In genomic region chr1:145962157-145963102, GRCh38 we compare ENCODE assay signal across 8 cellular contexts. TPM values are rescaled to one million over a fixed set of nuclear protein-coding genes. Genes with fewer than 3 reads are reported as not detected.
DNase-seq lines count a peak whose midpoint lies in the region; ATAC-seq, FAIRE-seq and TF ChIP-seq lines count a peak whose summit lies in the region.

No MANE protein-coding gene starts in this region.

- no peak for FAIRE-seq in GM19239 (lab: Jason Lieb, UNC)

- DNase-seq in GM23248 (peak; percentile 67), SHP77 treated with DMSO at 0.1 percent for 48 hours (lab: John Stamatoyannopoulos, UW) (peak; percentile 62), breast epithelium (ENCODE audit: low spot score in 2 of 2) (no peak), left kidney (ENCODE audit: low read depth, low spot score) (peak; percentile 21), GM19239 (ENCODE audit: insufficient read length, low spot score) (no peak), NCI-H2171 treated with DMSO at 0.1 percent for 48 hours (lab: John Stamatoyannopoulos, UW) (no peak)
- DNase-seq in stimulated activated CD4-positive, alpha-beta T cell treated with anti-CD3 and anti-CD28 coated beads, Interleukin-4, amount 100 ng/mL, for 24 hours = peak; percentile 63

- TF ChIP-seq POLR2A in breast epithelium (IDR thresholded peaks at IDR 0.05) = no peak

- no peaks in the 10 kb centered on the region for H3K27me3 ChIP-seq in GM23248 (replicated peaks; ENCODE audit: insufficient read depth)
- H3K27me3 ChIP-seq in breast epithelium = no peaks in the 10 kb centered on the region

- H3K36me3 ChIP-seq in GM23248 (ENCODE audit: low read depth) = no peaks in the 10 kb centered on the region
- H3K36me3 ChIP-seq in breast epithelium = no peaks in the 10 kb centered on the region

- H4K20me1 ChIP-seq in GM23248 (ENCODE audit: insufficient read depth) = no peaks in the 10 kb centered on the region

- in situ Hi-C loops in GM23248 (cut with MboI) = no loop called here

- no peak for ATAC-seq in HG03135 (IDR thresholded peaks at IDR 0.05; ENCODE audit: unreplicated experiment)

- peaks cover 7% of the 10 kb centered on the region; the same call in 1 of the 2 replicates for H3K79me2 ChIP-seq in GM23248 (ENCODE audit: insufficient read depth)

- H3K9me3 ChIP-seq in GM23248 (ENCODE audit: low read depth) = no peaks in the 10 kb centered on the region
- no peaks in the 10 kb centered on the region for H3K9me3 ChIP-seq in breast epithelium

- H3K9ac ChIP-seq in GM23248 = peak overlapping the region; percentile 66

- peak overlapping the region; percentile 92 for H3K4me3 ChIP-seq in GM23248
- peak overlapping the region; percentile 59 to 80 (median 68) for H3K4me3 ChIP-seq in breast epithelium

- H3F3A ChIP-seq in GM23248 (ENCODE audit: insufficient read depth) = peaks cover 35% of the 10 kb centered on the region

- TF ChIP-seq CTCF in breast epithelium (IDR thresholded peaks at IDR 0.05) = no peak

- no peaks in the 10 kb centered on the region for H3K9me2 ChIP-seq in GM23248 (ENCODE audit: insufficient read depth)

- H3K27ac ChIP-seq in GM23248 (peak overlapping the region; percentile 69), breast epithelium (peak overlapping the region; percentile 92 to 94)

- peak overlapping the region; percentile 86 for H2AFZ ChIP-seq in GM23248

- peak overlapping the region; percentile 97 for H3K4me2 ChIP-seq in GM23248 (ENCODE audit: unreplicated experiment)

- H3K4me1 ChIP-seq in GM23248 (ENCODE audit: insufficient read depth) (peaks cover 15% of the 10 kb centered on the region), breast epithelium (peaks cover 12 to 17% of the 10 kb centered on the region in 2 donors)

- intact Hi-C loops in breast epithelium (cut with DNase I; ENCODE audit: low total_unique reads) = no loop called here

- 1 to 2% methylated on average over 16 to 34 of the region's 36 CpGs for WGBS in GM23248 (ENCODE audit: low coverage in 1 of 2, low lambda C conversion rate in 2 of 2, missing lambda C conversion rate in 2 of 2), 2 experiments

RNA-seq across cellular contexts. Expression of gene ANKRD34A, which starts 1.9 kb away (rescaled TPM):
- 0.25 and 1.3 TPM in 2 replicates for total RNA-seq in GM23248 (2014; rRNA removed; shearing (Covaris generic))
- 1.9 and 2.3 TPM in 2 replicates for polyA plus RNA-seq in GM23248 (2016; fragmentation: Nextera tagmentation; extraction: Ambion mirVana)
- under 1 TPM; 0.16 to 0.98 (median 0.59) TPM for total RNA-seq in breast epithelium

RNA-seq across cellular contexts. Expression of gene POLR3GL, which starts 2.1 kb away (rescaled TPM):
- total RNA-seq in GM23248 (2014; rRNA removed; shearing (Covaris generic)) = 17.4 and 24.2 TPM in 2 replicates
- 34.7 and 37.9 TPM in 2 replicates for polyA plus RNA-seq in GM23248 (2016; fragmentation: Nextera tagmentation; extraction: Ambion mirVana)
- total RNA-seq in breast epithelium = 10 to 100 TPM; 18.0 to 32.8 (median 18.1) TPM

RNA-seq across cellular contexts. Expression of gene LIX1L, which starts 4.6 kb away (rescaled TPM):
- total RNA-seq in GM23248 (2014; rRNA removed; shearing (Covaris generic)) = 26.1 and 36.5 TPM in 2 replicates
- 18.3 TPM in 2 replicates for polyA plus RNA-seq in GM23248 (2016; fragmentation: Nextera tagmentation; extraction: Ambion mirVana)
- 10 to 100 TPM; 18.1 to 28.5 (median 21.8) TPM for total RNA-seq in breast epithelium

RNA-seq across cellular contexts. Expression of gene TXNIP, which starts 33.9 kb away (rescaled TPM):
- total RNA-seq in GM23248 (2014; rRNA removed; shearing (Covaris generic)) = 221 and 263 TPM in 2 replicates
- 169 and 180 TPM in 2 replicates for polyA plus RNA-seq in GM23248 (2016; fragmentation: Nextera tagmentation; extraction: Ambion mirVana)
- total RNA-seq in breast epithelium = 1,000 to 10,000 TPM; 2,506 to 3,955 (median 3,543) TPM

RNA-seq across cellular contexts. Expression of gene RBM8A, which starts 35.1 kb away (rescaled TPM):
- 112 and 127 TPM in 2 replicates for total RNA-seq in GM23248 (2014; rRNA removed; shearing (Covaris generic))
- 204 and 210 TPM in 2 replicates for polyA plus RNA-seq in GM23248 (2016; fragmentation: Nextera tagmentation; extraction: Ambion mirVana)
- 100 to 1,000 TPM; 115 to 137 (median 128) TPM for total RNA-seq in breast epithelium

Comparison
In these comparisons a context has a peak if more than half of its experiments do, and no peak if none do; other contexts are left out.
1. DNase-seq: peak in GM23248 (single experiment), SHP77 treated with DMSO at 0.1 percent for 48 hours (single experiment), left kidney (single experiment) and stimulated activated CD4-positive, alpha-beta T cell treated with anti-CD3 and anti-CD28 coated beads, Interleukin-4, amount 100 ng/mL, for 24 hours (single experiment); none in breast epithelium (0 of 2), GM19239 (single experiment) and NCI-H2171 treated with DMSO at 0.1 percent for 48 hours (single experiment).